ENCODE assay signal across 8 cellular contexts in the genomic region with DNA sequence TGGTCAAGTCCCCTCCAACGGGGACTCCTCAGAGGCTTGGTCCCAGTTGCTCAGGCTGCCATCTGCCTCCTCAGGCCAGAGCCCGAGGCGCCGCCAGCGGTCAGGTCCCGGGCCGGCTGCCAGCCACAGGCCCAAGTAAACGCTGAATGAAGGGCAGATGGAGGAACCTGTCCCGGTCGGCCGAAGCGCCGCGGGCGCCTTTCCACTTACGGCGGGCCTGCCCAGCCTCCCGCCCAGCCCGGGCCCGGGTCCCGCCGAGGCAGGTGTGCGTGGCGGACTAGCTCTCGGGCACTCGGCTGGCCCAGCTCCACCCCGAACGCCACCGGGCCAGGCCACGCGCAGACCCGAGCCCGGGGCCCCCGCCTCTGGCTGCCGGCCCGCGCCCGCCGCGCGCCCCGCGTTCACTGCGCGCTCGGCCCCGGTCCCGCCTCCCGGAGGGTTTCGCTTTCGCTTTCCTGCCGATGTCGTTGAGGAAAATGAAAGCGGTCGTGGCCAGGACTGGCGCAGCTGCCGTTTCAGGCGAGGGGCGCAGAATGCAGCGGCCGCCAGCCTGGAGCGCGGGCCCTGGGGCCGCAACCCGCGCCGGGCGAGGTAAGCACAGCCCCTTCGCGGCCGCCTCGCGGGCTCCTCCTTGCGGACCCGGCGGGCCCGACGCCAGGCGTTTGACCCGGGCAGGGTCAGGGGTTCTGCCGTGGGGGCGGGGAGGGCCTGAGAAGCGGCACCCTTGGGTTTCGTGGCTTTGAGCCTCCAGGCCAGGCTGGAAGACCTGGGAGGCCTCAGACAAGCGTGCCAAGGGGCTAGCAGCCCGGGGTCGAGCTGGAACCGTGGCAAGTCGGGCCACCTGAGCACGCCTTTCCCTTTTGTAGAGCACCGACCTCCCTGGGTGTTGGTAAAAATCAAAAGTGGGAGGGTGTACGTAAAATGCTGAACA. TPM values are rescaled to one million over a fixed set of nuclear protein-coding genes. Genes with fewer than 3 reads are reported as not detected.
DNase-seq lines count a peak whose midpoint lies in the region; ATAC-seq and TF ChIP-seq lines count a peak whose summit lies in the region.

No MANE protein-coding gene starts in this region.

- H3K79me2 ChIP-seq in MM.1S (ENCODE audit: low read length) = peaks cover 72% of the 10 kb centered on the region

- H3K9me2 ChIP-seq in MM.1S (replicated peaks; ENCODE audit: insufficient read depth, low read length) = no peaks in the 10 kb centered on the region

- peak overlapping the region; percentile 96 for H3K27ac ChIP-seq in MM.1S (ENCODE audit: low read length)
- peak overlapping the region; percentile 92 for H3K27ac ChIP-seq in right cardiac atrium (ENCODE audit: low read length)

- WGBS in right cardiac atrium = under 1% methylated on average over 92 of the region's 92 CpGs

- peaks cover 51% of the 10 kb centered on the region for H3F3A ChIP-seq in MM.1S (ENCODE audit: insufficient read depth, low read length)

- DNase-seq in HCEC 1CT (peak; percentile 78), MM.1S (peak; percentile 95), T-helper 1 cell (peak; percentile 72 to 89 (median 81)), amniotic epithelial cell (ENCODE audit: low read depth) (peak; percentile 70), right cardiac atrium (peak; percentile 87 to 95 (median 94)), retina (peak; percentile 88), foreskin melanocyte (no peak)

- intact Hi-C loops in right cardiac atrium (cut with DNase I) = no loop called here

- H3K36me3 ChIP-seq in MM.1S (replicated peaks; ENCODE audit: insufficient read depth, low read length) = no peaks in the 10 kb centered on the region

- H3K4me1 ChIP-seq in MM.1S (ENCODE audit: low read length) = peaks cover 31% of the 10 kb centered on the region
- H3K4me1 ChIP-seq in right cardiac atrium (ENCODE audit: control insufficient read depth, insufficient read depth, low read length) = peaks cover 5% of the 10 kb centered on the region

- peak overlapping the region; percentile 22; the same call in 1 of the 2 replicates for H2AFZ ChIP-seq in MM.1S (ENCODE audit: low read length)

- peak; percentile 60 for TF ChIP-seq CTCF in GM12873 (IDR thresholded peaks at IDR 0.05; ENCODE audit: insufficient read depth, low read depth, low read length, missing control alignments)
- peak; percentile 68 for TF ChIP-seq CTCF in MM.1S (IDR thresholded peaks at IDR 0.05; ENCODE audit: low read length)

- peak; percentile 82 to 86 for ATAC-seq in right cardiac atrium

- H4K20me1 ChIP-seq in MM.1S (ENCODE audit: insufficient read depth, low read length) = no peaks in the 10 kb centered on the region

- H3K4me3 ChIP-seq in MM.1S (ENCODE audit: low read length) (peak overlapping the region; percentile 83), right cardiac atrium (ENCODE audit: low read length) (peak overlapping the region; percentile 74)

- H3K27me3 ChIP-seq in MM.1S (replicated peaks; ENCODE audit: insufficient read depth, low read length) (no peaks in the 10 kb centered on the region), right cardiac atrium (ENCODE audit: control insufficient read depth, insufficient read depth) (no peaks in the 10 kb centered on the region)

- H3K9ac ChIP-seq in MM.1S (ENCODE audit: low read length) = peak overlapping the region; percentile 99

- peak overlapping the region; percentile 96 for H3K4me2 ChIP-seq in MM.1S (ENCODE audit: low read depth, low read length)

- H3K9me3 ChIP-seq in MM.1S (replicated peaks; ENCODE audit: insufficient read depth, low read length) = no peaks in the 10 kb centered on the region
- no peaks in the 10 kb centered on the region for H3K9me3 ChIP-seq in right cardiac atrium (ENCODE audit: control insufficient read depth, low read length)

RNA-seq across cellular contexts. Expression of a gene that starts 41.2 kb away (rescaled TPM):
- 10 to 100 TPM in 3 of 4 donors, 1 to 10 TPM in 1; 9.3 to 17.5 (median 14.4) TPM for total RNA-seq in right cardiac atrium
- polyA plus RNA-seq in right cardiac atrium = 5.7 TPM
